9 cellular contexts compared by ENCODE assay signal in the genomic region with DNA sequence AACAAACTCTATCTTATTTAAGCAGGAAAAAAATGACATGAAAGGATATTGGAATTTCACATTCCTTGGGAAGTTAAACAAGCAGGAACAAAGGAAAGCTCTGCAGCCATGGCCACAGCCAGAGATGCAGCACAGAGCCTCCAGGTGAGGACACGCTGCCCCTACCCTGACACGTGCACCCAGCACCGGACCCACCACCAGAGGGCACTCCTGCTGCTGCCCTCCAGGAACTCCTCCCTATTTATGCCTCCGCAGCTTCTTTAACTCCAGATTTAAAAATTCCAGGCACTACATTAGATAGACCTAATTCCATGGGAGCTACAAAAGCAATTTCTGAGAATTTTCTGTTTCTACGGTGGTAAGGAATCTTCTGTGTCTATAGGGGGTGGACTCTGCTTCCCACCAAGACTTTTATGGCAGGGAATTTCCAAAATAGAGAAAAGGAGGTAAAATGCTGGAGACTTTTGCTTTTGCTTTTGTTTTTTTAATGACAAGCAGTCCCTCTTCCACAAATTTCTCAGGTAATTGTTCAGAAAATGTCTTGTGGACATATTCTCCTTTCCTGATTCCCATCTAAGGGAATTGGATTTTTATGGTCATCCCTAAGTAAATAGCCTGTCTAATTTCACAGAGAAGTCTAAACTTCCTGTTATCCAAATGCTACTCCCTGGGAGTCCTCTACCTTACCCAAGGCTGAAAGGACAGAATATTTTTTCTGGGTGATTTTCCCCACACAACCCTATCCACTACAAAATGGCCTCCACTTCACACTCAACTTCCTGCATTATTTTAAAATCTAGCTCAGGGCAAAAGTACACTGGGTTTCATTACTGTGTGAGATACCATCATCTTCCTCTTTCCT.
A peak's percentile ranks its signal among the peaks of the same experiment; 100 is the strongest.
DNase-seq lines count a peak whose midpoint lies in the region; ATAC-seq and TF ChIP-seq lines count a peak whose summit lies in the region.
"Had no signal": no experiment of that assay in that cellular context is flagged by ENCODE, and none has a peak within 500 bp of the region (broad histone marks: within the 10 kb centered on the region; RNA-seq: fewer than 3 reads in every experiment).

No MANE protein-coding gene starts in this region.

- H3K9ac ChIP-seq in SU-DHL-6 (ENCODE audit: low read length) (no peak overlapping the region), iPS-20b (ENCODE audit: low read depth, low read length) (peak overlapping the region; percentile 40; the same call in 1 of the 2 replicates)

- no peaks in the 10 kb centered on the region for H4K20me1 ChIP-seq in SU-DHL-6 (ENCODE audit: low read depth, low read length)

- no peak overlapping the region for H3K4me3 ChIP-seq in AG10803 (ENCODE audit: low read length)
- no peak overlapping the region for H3K4me3 ChIP-seq in SU-DHL-6 (ENCODE audit: insufficient read depth, low read length, poor library complexity, severe bottlenecking)
- no peak overlapping the region for H3K4me3 ChIP-seq in iPS-20b (ENCODE audit: low read length)
- H3K4me3 ChIP-seq: skin epidermis had no signal

- no peaks in the 10 kb centered on the region for H3K9me3 ChIP-seq in SU-DHL-6 (ENCODE audit: insufficient read depth, low read length)
- no peaks in the 10 kb centered on the region for H3K9me3 ChIP-seq in iPS-20b (ENCODE audit: insufficient read depth, low read depth, low read length)

- H3K27me3 ChIP-seq in SU-DHL-6 (ENCODE audit: low read length) = no peaks in the 10 kb centered on the region
- H3K27me3 ChIP-seq in iPS-20b (ENCODE audit: insufficient read depth, low read length) = no peaks in the 10 kb centered on the region

- ATAC-seq in GM18870 (IDR thresholded peaks at IDR 0.05; ENCODE audit: unreplicated experiment) = peak; percentile 50

- peak overlapping the region; percentile 69 for H2AFZ ChIP-seq in SU-DHL-6 (ENCODE audit: low read depth, low read length, severe bottlenecking)

- peak; percentile 37 for TF ChIP-seq CTCF in AG10803 (conservative IDR thresholded peaks at IDR 0.05; ENCODE audit: low read length)
- TF ChIP-seq CTCF in SU-DHL-6 (IDR thresholded peaks at IDR 0.05; ENCODE audit: insufficient read depth, low read length, poor library complexity, severe bottlenecking) = peak; percentile 89

- H3K4me1 ChIP-seq in iPS-20b (ENCODE audit: insufficient read depth, low read length) = no peaks in the 10 kb centered on the region

- H3K27ac ChIP-seq in SU-DHL-6 (ENCODE audit: low read depth, low read length) (no peak overlapping the region), iPS-20b (ENCODE audit: low read length) (no peak overlapping the region)

- H3K9me2 ChIP-seq in SU-DHL-6 (replicated peaks; ENCODE audit: insufficient read depth, low read length) = no peaks in the 10 kb centered on the region

- no peaks in the 10 kb centered on the region for H3F3A ChIP-seq in SU-DHL-6 (ENCODE audit: insufficient read depth)

- H3K79me2 ChIP-seq in SU-DHL-6 (ENCODE audit: insufficient read depth, low read length) = no peaks in the 10 kb centered on the region

- no peak for DNase-seq in AG10803 (ENCODE audit: low read depth)
- peak; percentile 84 for DNase-seq in HT-29 (ENCODE audit: low spot score)
- DNase-seq in activated naive CD8-positive, alpha-beta T cell treated with anti-CD3 and anti-CD28 coated beads, Interleukin-2, amount 50 U/mL, for 16 hours (ENCODE audit: low read depth, low spot score) = peak; percentile 47
- DNase-seq in stimulated activated CD4-positive, alpha-beta T cell treated with anti-CD3 and anti-CD28 coated beads, Interleukin-4, amount 100 ng/mL, for 4 hours = peak; percentile 22 to 56
- DNase-seq in NCI-H2227 (lab: John Stamatoyannopoulos, UW; ENCODE audit: unreplicated experiment) = no peak

- H3K36me3 ChIP-seq in SU-DHL-6 (ENCODE audit: low read length) (no peaks in the 10 kb centered on the region), iPS-20b (ENCODE audit: insufficient read depth, low read depth, low read length) (no peaks in the 10 kb centered on the region)

- H3K4me2 ChIP-seq in SU-DHL-6 (ENCODE audit: low read depth, low read length, poor library complexity, severe bottlenecking) = peak overlapping the region; percentile 21

Comparison
In these comparisons a context has a peak if more than half of its experiments do, and no peak if none do; other contexts are left out.
1. DNase-seq: peak in HT-29 (single experiment), activated naive CD8-positive, alpha-beta T cell treated with anti-CD3 and anti-CD28 coated beads, Interleukin-2, amount 50 U/mL, for 16 hours (single experiment) and stimulated activated CD4-positive, alpha-beta T cell treated with anti-CD3 and anti-CD28 coated beads, Interleukin-4, amount 100 ng/mL, for 4 hours (2 of 2); none in AG10803 (single experiment) and NCI-H2227 (single experiment).